Comparison of ENCODE assay signal across 14 cellular contexts in genomic region chr6:139690007-139690406, GRCh38.
"Had no signal": no experiment of that assay in that cellular context is flagged by ENCODE, and none has a peak within 500 bp of the region (broad histone marks: within the 10 kb centered on the region; RNA-seq: fewer than 3 reads in every experiment).

No MANE protein-coding gene starts in this region.

- H3K27me3 ChIP-seq: esophagus squamous epithelium, foreskin keratinocyte, tibial artery, upper lobe of right lung, vagina had no signal

- H3K36me3 ChIP-seq: esophagus squamous epithelium, tibial artery, upper lobe of right lung, vagina had no signal

- H3K9me3 Mint-ChIP-seq: effector memory CD8-positive, alpha-beta T cell; naive thymus-derived CD8-positive, alpha-beta T cell; neural crest cell; stimulated activated effector memory CD8-positive, alpha-beta T cell treated with anti-CD3 and anti-CD28 coated beads, Interleukin-12 subunit alpha, Interleukin-12 subunit beta, amount 100 ng/mL, for 72 hours; stimulated activated naive CD8-positive, alpha-beta T cell treated with anti-CD3 and anti-CD28 coated beads, Interleukin-15, Interleukin-2, amounts not matched to agents 100 ng/mL and 50 ng/mL, for 24 hours had no signal

- H3K36me3 Mint-ChIP-seq: naive thymus-derived CD8-positive, alpha-beta T cell; stimulated activated effector memory CD8-positive, alpha-beta T cell treated with anti-CD3 and anti-CD28 coated beads, Interleukin-12 subunit alpha, Interleukin-12 subunit beta, amount 100 ng/mL, for 72 hours had no signal

- H3K27ac Mint-ChIP-seq: effector memory CD8-positive, alpha-beta T cell; naive thymus-derived CD8-positive, alpha-beta T cell; stimulated activated effector memory CD8-positive, alpha-beta T cell treated with anti-CD3 and anti-CD28 coated beads, Interleukin-12 subunit alpha, Interleukin-12 subunit beta, amount 100 ng/mL, for 72 hours; stimulated activated naive CD8-positive, alpha-beta T cell treated with anti-CD3 and anti-CD28 coated beads, Interleukin-15, Interleukin-2, amounts not matched to agents 100 ng/mL and 50 ng/mL, for 24 hours had no signal

- H3K4me1 ChIP-seq: foreskin keratinocyte, tibial artery, upper lobe of right lung, vagina had no signal

- H3K4me1 Mint-ChIP-seq: naive thymus-derived CD8-positive, alpha-beta T cell; stimulated activated effector memory CD8-positive, alpha-beta T cell treated with anti-CD3 and anti-CD28 coated beads, Interleukin-12 subunit alpha, Interleukin-12 subunit beta, amount 100 ng/mL, for 72 hours had no signal

- H3K4me3 ChIP-seq: esophagus squamous epithelium, tibial artery, upper lobe of right lung, vagina had no signal

- H3K27ac ChIP-seq: esophagus squamous epithelium, foreskin keratinocyte, tibial artery, upper lobe of right lung, vagina had no signal

- H3K4me3 Mint-ChIP-seq: effector memory CD8-positive, alpha-beta T cell; naive thymus-derived CD8-positive, alpha-beta T cell; neural crest cell; stimulated activated effector memory CD8-positive, alpha-beta T cell treated with anti-CD3 and anti-CD28 coated beads, Interleukin-12 subunit alpha, Interleukin-12 subunit beta, amount 100 ng/mL, for 72 hours; stimulated activated naive CD8-positive, alpha-beta T cell treated with anti-CD3 and anti-CD28 coated beads, Interleukin-15, Interleukin-2, amounts not matched to agents 100 ng/mL and 50 ng/mL, for 24 hours had no signal

- H3K9me3 ChIP-seq: esophagus squamous epithelium, tibial artery, upper lobe of right lung, vagina had no signal

- DNase-seq: effector memory CD8-positive, alpha-beta T cell; esophagus squamous epithelium; foreskin keratinocyte; mesendoderm; naive thymus-derived CD8-positive, alpha-beta T cell; right cardiac atrium; stimulated activated CD4-positive, alpha-beta T cell treated with anti-CD3 and anti-CD28 coated beads, Interleukin-4, amount 100 ng/mL, for 1 hour; stimulated activated CD8-positive, alpha-beta memory T cell treated with anti-CD3 and anti-CD28 coated beads, Interleukin-4, amount 100 ng/mL, for 48 hours; tibial artery; upper lobe of right lung had no signal

- ATAC-seq: effector memory CD8-positive, alpha-beta T cell; foreskin keratinocyte; naive thymus-derived CD8-positive, alpha-beta T cell; right cardiac atrium; stimulated activated effector memory CD8-positive, alpha-beta T cell treated with anti-CD3 and anti-CD28 coated beads, Interleukin-12 subunit alpha, Interleukin-12 subunit beta, amount 100 ng/mL, for 72 hours; upper lobe of right lung had no signal
